13 cellular contexts compared by ENCODE assay signal in the genomic region with DNA sequence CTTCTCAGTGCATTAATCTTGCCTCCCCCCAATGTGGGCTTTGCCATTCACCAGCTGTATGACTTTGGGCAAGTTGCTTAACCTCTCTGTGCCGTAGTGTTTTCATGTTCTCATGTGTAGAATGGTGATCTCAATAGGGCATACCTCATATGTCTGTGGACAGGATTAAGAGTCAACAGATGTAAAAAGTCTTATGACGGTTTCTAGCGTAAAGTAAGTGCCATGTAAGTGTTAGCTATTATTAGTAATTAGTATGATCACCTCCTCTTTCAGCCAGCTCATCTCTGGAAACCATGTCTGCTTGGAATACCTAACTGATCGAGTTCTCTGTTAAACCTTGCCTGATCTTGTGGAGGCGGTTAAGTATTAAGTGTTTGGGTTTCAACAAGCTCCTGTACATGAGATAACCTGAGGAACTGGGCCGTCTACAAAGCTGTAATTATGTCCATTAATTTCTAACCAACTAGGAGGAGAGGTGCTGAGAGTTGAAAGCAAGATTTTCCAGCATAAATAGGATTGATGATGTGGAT.
DNase-seq lines count a peak whose midpoint lies in the region; ATAC-seq and TF ChIP-seq lines count a peak whose summit lies in the region.
"Had no signal": no experiment of that assay in that cellular context is flagged by ENCODE, and none has a peak within 500 bp of the region (broad histone marks: within the 10 kb centered on the region; RNA-seq: fewer than 3 reads in every experiment).

No MANE protein-coding gene starts in this region.

- TF ChIP-seq RAD21 in SK-N-SH (IDR thresholded peaks at IDR 0.05; ENCODE audit: low read length): no peak

- no peak overlapping the region for H3K4me3 ChIP-seq in HEK293 (ENCODE audit: low read depth, low read length)
- no peak overlapping the region for H3K4me3 ChIP-seq in trophoblast cell (ENCODE audit: low read depth, low read length)
- H3K4me3 ChIP-seq in right lobe of liver: no peak overlapping the region
- H3K4me3 ChIP-seq in SK-N-SH (ENCODE audit: low read depth in 2 of 2, low read length in 1 of 2): no peak overlapping the region
- H3K4me3 ChIP-seq: mucosa of descending colon had no signal

- H3K4me1 Mint-ChIP-seq in activated T-helper 17 cell treated with anti-CD3 and anti-CD28 coated beads, Interleukin-2, amount 50 U/mL, for 72 hours: peaks cover 33% of the 10 kb centered on the region

- POLR2A ChIA-PET in HEK293 (lab: Yijun Ruan, JAX) (no interaction called here), SK-N-SH (lab: Yijun Ruan, JAX) (no interaction called here)

- no peak overlapping the region for H2BK120ac ChIP-seq in trophoblast cell (ENCODE audit: insufficient read depth, low read length, poor library complexity)

- no peak overlapping the region for H4K12ac ChIP-seq in trophoblast cell (ENCODE audit: low read depth, low read length)

- TF ChIP-seq EP300 in SK-N-SH (IDR thresholded peaks at IDR 0.05; ENCODE audit: borderline replicate concordance in 1 of 2, low read depth in 1 of 2, low read length in 1 of 2): no peak

- no peak overlapping the region for H3K18ac ChIP-seq in trophoblast cell (ENCODE audit: low read length)

- H3K9me3 Mint-ChIP-seq in activated T-helper 17 cell treated with anti-CD3 and anti-CD28 coated beads, Interleukin-2, amount 50 U/mL, for 72 hours: peaks cover 5% of the 10 kb centered on the region

- no peak overlapping the region for H2BK12ac ChIP-seq in trophoblast cell (ENCODE audit: low read length)

- H3K9me3 ChIP-seq in HEK293 (ENCODE audit: control insufficient read depth, insufficient read depth, low read depth, low read length) (no peaks in the 10 kb centered on the region), trophoblast cell (ENCODE audit: insufficient read depth, low read depth, low read length) (no peaks in the 10 kb centered on the region), right lobe of liver (no peaks in the 10 kb centered on the region), SK-N-SH (no peaks in the 10 kb centered on the region)
- H3K9me3 ChIP-seq: mucosa of descending colon had no signal

- peak overlapping the region; percentile 100 for H3K27ac Mint-ChIP-seq in activated T-helper 17 cell treated with anti-CD3 and anti-CD28 coated beads, Interleukin-2, amount 50 U/mL, for 72 hours

- ATAC-seq in GM18861 (IDR thresholded peaks at IDR 0.05; ENCODE audit: unreplicated experiment) (peak; percentile 43), HG02840 (IDR thresholded peaks at IDR 0.05; ENCODE audit: low FRiP score, unreplicated experiment) (no peak), right lobe of liver (no peak)
- no peak for ATAC-seq in activated T-helper 17 cell treated with anti-CD3 and anti-CD28 coated beads, Interleukin-2, amount 50 U/mL, for 72 hours (replicated peaks)
- ATAC-seq: mucosa of descending colon had no signal

- CTCF ChIA-PET in HEK293 (lab: Yijun Ruan, JAX): interaction anchor here (0.6 to 13.0 kb wide), 7 partner anchors 9 to 69 kb away, joined by 3 to 161 read pairs (median 5); no protein-coding TSS in a partner anchor
- CTCF ChIA-PET in SK-N-SH (lab: Yijun Ruan, JAX): interaction anchor here (1.1 kb wide), 1 partner anchor 815 kb away, joined by 3 read pairs; no protein-coding TSS in a partner anchor

- H3K23ac ChIP-seq in trophoblast cell (ENCODE audit: low read length): no peak overlapping the region

- no peaks in the 10 kb centered on the region for H3K27me3 ChIP-seq in trophoblast cell (ENCODE audit: insufficient read depth, low read length)
- H3K27me3 ChIP-seq in right lobe of liver: no peaks in the 10 kb centered on the region
- H3K27me3 ChIP-seq in SK-N-SH (ENCODE audit: insufficient read depth): peaks cover 10% of the 10 kb centered on the region; the same call in 1 of the 2 replicates

- no peak overlapping the region for H4K91ac ChIP-seq in trophoblast cell (ENCODE audit: low read depth, low read length)

- H3K9me2 ChIP-seq in SK-N-SH: no peaks in the 10 kb centered on the region

- H3K14ac ChIP-seq in trophoblast cell (ENCODE audit: low read length): no peak overlapping the region

- intact Hi-C loops in right lobe of liver (cut with DNase I): no loop called here

- H3K79me2 ChIP-seq in trophoblast cell (ENCODE audit: control insufficient read depth, insufficient read depth, low read length, poor library complexity) (no peaks in the 10 kb centered on the region), SK-N-SH (ENCODE audit: insufficient read depth) (no peaks in the 10 kb centered on the region)

- no peak for TF ChIP-seq POLR2A in right lobe of liver (IDR thresholded peaks at IDR 0.05)

- peaks cover 2% of the 10 kb centered on the region for H3K79me1 ChIP-seq in trophoblast cell (ENCODE audit: low read length)

- no peaks in the 10 kb centered on the region for H3F3A ChIP-seq in SK-N-SH (replicated peaks; ENCODE audit: insufficient read depth)

- no peak overlapping the region for H3K4ac ChIP-seq in trophoblast cell (ENCODE audit: low read depth, low read length)

- H3K4me2 ChIP-seq in trophoblast cell (ENCODE audit: low read length) (no peak overlapping the region), SK-N-SH (no peak overlapping the region)

- H4K8ac ChIP-seq in trophoblast cell (ENCODE audit: low read depth, low read length): no peak overlapping the region

- H3K27ac ChIP-seq in HEK293 (ENCODE audit: extremely low read depth, low read depth, low read length) (no peak overlapping the region), trophoblast cell (ENCODE audit: low read depth, low read length) (no peak overlapping the region), right lobe of liver (no peak overlapping the region), SK-N-SH (ENCODE audit: low read depth in 2 of 2, low read length in 1 of 2) (no peak overlapping the region)

- no peak overlapping the region for H2AK5ac ChIP-seq in trophoblast cell (ENCODE audit: low read length)

- no peak for TF ChIP-seq CTCF in HEK293 (tag by site-specific recombination; IDR thresholded peaks at IDR 0.05)
- no peak for TF ChIP-seq CTCF in right lobe of liver (IDR thresholded peaks at IDR 0.05)
- no peak for TF ChIP-seq CTCF in SK-N-SH (IDR thresholded peaks at IDR 0.05)

- H2AFZ ChIP-seq in trophoblast cell (ENCODE audit: insufficient read depth, low read length, poor library complexity) (no peak overlapping the region), SK-N-SH (ENCODE audit: low read depth) (no peak overlapping the region)

- DNase-seq in trophoblast cell: peak; percentile 5 to 45
- no peak for DNase-seq in hippocampal formation (lab: John Stamatoyannopoulos, UW)
- DNase-seq in right lobe of liver: no peak
- no peak for DNase-seq in SK-N-SH
- DNase-seq: activated CD8-positive, alpha-beta memory T cell treated with anti-CD3 and anti-CD28 coated beads, Interleukin-2, amount 50 U/mL, for 48 hours; mucosa of descending colon; NCI-H1436 treated with DMSO at 0.1 percent for 48 hours; NCI-H510A treated with DMSO at 0.1 percent for 48 hours; T1000 had no signal

- no peak overlapping the region for H2BK5ac ChIP-seq in trophoblast cell (ENCODE audit: low read depth, low read length, poor library complexity)

- H3K4me1 ChIP-seq in HEK293 (ENCODE audit: control insufficient read depth, insufficient read depth, low read length) (peaks cover 7% of the 10 kb centered on the region), trophoblast cell (ENCODE audit: control insufficient read depth in 1 of 2, insufficient read depth in 2 of 2, low read length in 2 of 2) (peaks cover 2 to 5% of the 10 kb centered on the region in 2 experiments), right lobe of liver (no peaks in the 10 kb centered on the region), SK-N-SH (ENCODE audit: control insufficient read depth in 1 of 2, insufficient read depth in 2 of 2, low read depth in 1 of 2, low read length in 1 of 2) (no peaks in the 10 kb centered on the region)

- no peaks in the 10 kb centered on the region for H4K20me1 ChIP-seq in SK-N-SH (ENCODE audit: insufficient read depth)

- no CpG with 5 or more reads among the region's 6 CpGs for WGBS in trophoblast cell (ENCODE audit: extremely low coverage, insufficient coverage, insufficient read length)
- WGBS in right lobe of liver (ENCODE audit: insufficient coverage, low coverage, low lambda C conversion rate, missing lambda C conversion rate): 66% methylated on average over 6 of the region's 6 CpGs
- WGBS in SK-N-SH (ENCODE audit: low lambda C conversion rate): 40% methylated on average over 6 of the region's 6 CpGs

- no peak overlapping the region for H3K9ac ChIP-seq in trophoblast cell (ENCODE audit: low read length)
- no peak overlapping the region for H3K9ac ChIP-seq in SK-N-SH

- peak overlapping the region; percentile 18 for H3K4me3 Mint-ChIP-seq in activated T-helper 17 cell treated with anti-CD3 and anti-CD28 coated beads, Interleukin-2, amount 50 U/mL, for 72 hours

- H3K36me3 ChIP-seq in HEK293 (ENCODE audit: control insufficient read depth in 2 of 2, insufficient read depth in 1 of 2, low read length in 2 of 2): peaks cover 0 to 12% of the 10 kb centered on the region in 2 experiments; a peak in 1 of 3 replicates
- H3K36me3 ChIP-seq in trophoblast cell (ENCODE audit: control insufficient read depth in 1 of 2, insufficient read depth in 2 of 2, low read length in 2 of 2): peaks cover 4 to 5% of the 10 kb centered on the region in 2 experiments
- peaks cover 0 to 8% (median 0%) of the 10 kb centered on the region in 4 donors for H3K36me3 ChIP-seq in right lobe of liver
- H3K36me3 ChIP-seq in SK-N-SH (replicated peaks in 1 of 2; ENCODE audit: control insufficient read depth in 1 of 2, insufficient read depth in 2 of 2, low read length in 1 of 2): no peaks in the 10 kb centered on the region

- H3K36me3 Mint-ChIP-seq in activated T-helper 17 cell treated with anti-CD3 and anti-CD28 coated beads, Interleukin-2, amount 50 U/mL, for 72 hours (ENCODE audit: low read depth): peaks cover 30% of the 10 kb centered on the region

- H3K27me3 Mint-ChIP-seq in activated T-helper 17 cell treated with anti-CD3 and anti-CD28 coated beads, Interleukin-2, amount 50 U/mL, for 72 hours: no peaks in the 10 kb centered on the region

TF ChIP-seq in SK-N-SH, 30 proteins besides CTCF, POLR2A, EP300 and RAD21 (continues in another document):
- TF ChIP-seq, protein P1, sequence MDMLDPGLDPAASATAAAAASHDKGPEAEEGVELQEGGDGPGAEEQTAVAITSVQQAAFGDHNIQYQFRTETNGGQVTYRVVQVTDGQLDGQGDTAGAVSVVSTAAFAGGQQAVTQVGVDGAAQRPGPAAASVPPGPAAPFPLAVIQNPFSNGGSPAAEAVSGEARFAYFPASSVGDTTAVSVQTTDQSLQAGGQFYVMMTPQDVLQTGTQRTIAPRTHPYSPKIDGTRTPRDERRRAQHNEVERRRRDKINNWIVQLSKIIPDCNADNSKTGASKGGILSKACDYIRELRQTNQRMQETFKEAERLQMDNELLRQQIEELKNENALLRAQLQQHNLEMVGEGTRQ (IDR thresholded peaks at IDR 0.05; ENCODE audit: borderline replicate concordance, low read depth, low read length): no peak
- TF ChIP-seq MEF2A (IDR thresholded peaks at IDR 0.05; ENCODE audit: borderline replicate concordance, low read depth): no peak
- no peak for TF ChIP-seq FOSL2 (IDR thresholded peaks at IDR 0.05; ENCODE audit: borderline replicate concordance, low read depth)
- TF ChIP-seq FOXJ3 (CRISPR knock-in tag; IDR thresholded peaks at IDR 0.05): no peak

Comparison
In these comparisons a context has a peak if more than half of its experiments do, and no peak if none do; other contexts are left out.
1. DNase-seq: peak in trophoblast cell (2 of 2); none in hippocampal formation (0 of 2), right lobe of liver (0 of 3) and SK-N-SH (single experiment).